1 cellular context compared by ENCODE assay signal in the genomic region with DNA sequence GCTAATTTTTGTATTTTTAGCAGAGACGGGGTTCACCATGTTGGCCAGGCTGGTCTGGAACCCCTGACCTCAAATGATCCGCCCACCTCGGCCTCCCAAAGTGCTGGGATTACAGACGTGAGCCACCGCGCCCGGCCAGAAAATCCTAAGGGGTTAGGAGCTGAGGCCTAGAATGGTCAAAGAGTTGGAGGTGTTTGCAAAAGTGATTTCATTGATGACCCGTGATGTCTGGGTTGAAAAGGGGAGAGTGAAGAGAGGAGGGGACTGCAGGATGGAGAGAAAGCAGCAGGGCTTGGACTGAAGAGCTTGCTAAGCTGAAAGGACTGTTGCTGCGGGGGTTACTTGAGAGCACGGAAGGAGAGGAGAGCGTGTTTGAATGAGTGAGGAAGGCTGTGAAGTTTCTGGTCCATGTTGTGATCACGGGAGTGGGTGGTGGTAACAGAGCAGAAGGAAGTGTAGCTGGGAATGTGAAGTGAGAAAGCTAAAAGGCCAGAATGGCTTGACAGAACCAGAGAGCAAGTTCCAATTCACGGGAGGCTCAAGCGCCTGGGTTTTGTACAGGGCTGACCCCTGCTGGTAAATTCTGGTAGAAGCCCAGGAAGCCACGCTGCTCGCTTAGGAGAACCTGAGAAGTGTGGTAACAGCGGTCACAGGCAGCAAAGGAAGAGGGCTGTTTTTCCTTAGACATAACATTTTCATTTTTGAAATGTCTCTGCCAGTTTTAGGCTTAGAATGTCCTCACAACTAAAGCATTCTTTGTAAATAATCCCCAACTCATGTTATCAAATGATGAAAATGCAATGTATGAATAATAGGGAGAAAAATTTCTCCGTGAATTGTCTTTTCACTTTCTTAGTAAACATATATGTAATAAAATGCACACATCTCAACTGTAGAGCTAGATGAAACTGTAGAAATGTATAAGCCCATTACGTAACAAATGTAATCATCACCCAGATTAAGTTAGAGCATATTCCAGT.
TF ChIP-seq lines count a peak whose summit lies in the region.

No MANE protein-coding gene starts in this region.

TF ChIP-seq in HepG2, 621 proteins besides CTCF, POLR2A, EP300 and RAD21 (continued from another document and continues in another):
- TF ChIP-seq ZBTB7B (CRISPR knock-in tag; IDR thresholded peaks at IDR 0.05), result no peak; the same call in none of the 2 replicates
- TF ChIP-seq NFIC (IDR thresholded peaks at IDR 0.05; ENCODE audit: low read length), result no peak
- TF ChIP-seq SMC3 (IDR thresholded peaks at IDR 0.05; ENCODE audit: low read length), result peak; percentile 96
- no peak for TF ChIP-seq PLRG1 (conservative IDR thresholded peaks at IDR 0.05)
- TF ChIP-seq ZEB1 (IDR thresholded peaks at IDR 0.05; ENCODE audit: insufficient replicate concordance, low read depth), result no peak
- no peak for TF ChIP-seq NRL (CRISPR knock-in tag; IDR thresholded peaks at IDR 0.05; ENCODE audit: borderline replicate concordance)
- TF ChIP-seq, protein P1, sequence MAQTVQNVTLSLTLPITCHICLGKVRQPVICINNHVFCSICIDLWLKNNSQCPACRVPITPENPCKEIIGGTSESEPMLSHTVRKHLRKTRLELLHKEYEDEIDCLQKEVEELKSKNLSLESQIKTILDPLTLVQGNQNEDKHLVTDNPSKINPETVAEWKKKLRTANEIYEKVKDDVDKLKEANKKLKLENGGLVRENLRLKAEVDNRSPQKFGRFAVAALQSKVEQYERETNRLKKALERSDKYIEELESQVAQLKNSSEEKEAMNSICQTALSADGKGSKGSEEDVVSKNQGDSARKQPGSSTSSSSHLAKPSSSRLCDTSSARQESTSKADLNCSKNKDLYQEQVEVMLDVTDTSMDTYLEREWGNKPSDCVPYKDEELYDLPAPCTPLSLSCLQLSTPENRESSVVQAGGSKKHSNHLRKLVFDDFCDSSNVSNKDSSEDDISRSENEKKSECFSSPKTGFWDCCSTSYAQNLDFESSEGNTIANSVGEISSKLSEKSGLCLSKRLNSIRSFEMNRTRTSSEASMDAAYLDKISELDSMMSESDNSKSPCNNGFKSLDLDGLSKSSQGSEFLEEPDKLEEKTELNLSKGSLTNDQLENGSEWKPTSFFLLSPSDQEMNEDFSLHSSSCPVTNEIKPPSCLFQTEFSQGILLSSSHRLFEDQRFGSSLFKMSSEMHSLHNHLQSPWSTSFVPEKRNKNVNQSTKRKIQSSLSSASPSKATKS (CRISPR knock-in tag; IDR thresholded peaks at IDR 0.05), result no peak
- TF ChIP-seq, protein P2, sequence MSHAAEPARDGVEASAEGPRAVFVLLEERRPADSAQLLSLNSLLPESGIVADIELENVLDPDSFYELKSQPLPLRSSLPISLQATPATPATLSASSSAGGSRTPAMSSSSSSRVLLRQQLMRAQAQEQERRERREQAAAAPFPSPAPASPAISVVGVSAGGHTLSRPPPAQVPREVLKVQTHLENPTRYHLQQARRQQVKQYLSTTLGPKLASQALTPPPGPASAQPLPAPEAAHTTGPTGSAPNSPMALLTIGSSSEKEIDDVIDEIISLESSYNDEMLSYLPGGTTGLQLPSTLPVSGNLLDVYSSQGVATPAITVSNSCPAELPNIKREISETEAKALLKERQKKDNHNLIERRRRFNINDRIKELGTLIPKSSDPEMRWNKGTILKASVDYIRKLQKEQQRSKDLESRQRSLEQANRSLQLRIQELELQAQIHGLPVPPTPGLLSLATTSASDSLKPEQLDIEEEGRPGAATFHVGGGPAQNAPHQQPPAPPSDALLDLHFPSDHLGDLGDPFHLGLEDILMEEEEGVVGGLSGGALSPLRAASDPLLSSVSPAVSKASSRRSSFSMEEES (CRISPR knock-in tag; IDR thresholded peaks at IDR 0.05), result no peak; the same call in 1 of the 2 replicates
- peak; percentile 39; the same call in 1 of the 2 replicates for TF ChIP-seq KMT2B (CRISPR knock-in tag; IDR thresholded peaks at IDR 0.05)
- peak; percentile 6; the same call in 1 of the 2 replicates for TF ChIP-seq CEBPB (IDR thresholded peaks at IDR 0.05; ENCODE audit: borderline replicate concordance, low read depth, low read length)
- no peak for TF ChIP-seq CHD2 (IDR thresholded peaks at IDR 0.05; ENCODE audit: low read depth, low read length)
- TF ChIP-seq SCMH1 (CRISPR knock-in tag; IDR thresholded peaks at IDR 0.05; ENCODE audit: borderline replicate concordance), result no peak
- TF ChIP-seq ZSCAN29 (CRISPR knock-in tag; conservative IDR thresholded peaks at IDR 0.05), result 0 out of 2 replicates have a peak, but pooled peaks have one; percentile 14
- TF ChIP-seq ZNF567 (CRISPR knock-in tag; IDR thresholded peaks at IDR 0.05; ENCODE audit: borderline replicate concordance), result no peak
- TF ChIP-seq KLF6 (CRISPR knock-in tag; IDR thresholded peaks at IDR 0.05), result 0 out of 2 replicates have a peak, but pooled peaks have one; percentile 2
- TF ChIP-seq ZSCAN31 (CRISPR knock-in tag; IDR thresholded peaks at IDR 0.05; ENCODE audit: low read depth), result 0 out of 2 replicates have a peak, but pooled peaks have one; percentile 27
- no peak for TF ChIP-seq ZNF607 (CRISPR knock-in tag; IDR thresholded peaks at IDR 0.05; ENCODE audit: borderline replicate concordance)
- no peak for TF ChIP-seq RBM22 (optimal IDR thresholded peaks at IDR 0.05; ENCODE audit: low read length)
- TF ChIP-seq RXRB (CRISPR knock-in tag; IDR thresholded peaks at IDR 0.05; ENCODE audit: borderline replicate concordance), result peak; percentile 74; the same call in 1 of the 2 replicates
- no peak for TF ChIP-seq JARID2 (CRISPR knock-in tag; IDR thresholded peaks at IDR 0.05; ENCODE audit: insufficient replicate concordance)
- no peak; the same call in 1 of the 2 replicates for TF ChIP-seq ZNF549 (CRISPR knock-in tag; IDR thresholded peaks at IDR 0.05)
- TF ChIP-seq, protein P3, sequence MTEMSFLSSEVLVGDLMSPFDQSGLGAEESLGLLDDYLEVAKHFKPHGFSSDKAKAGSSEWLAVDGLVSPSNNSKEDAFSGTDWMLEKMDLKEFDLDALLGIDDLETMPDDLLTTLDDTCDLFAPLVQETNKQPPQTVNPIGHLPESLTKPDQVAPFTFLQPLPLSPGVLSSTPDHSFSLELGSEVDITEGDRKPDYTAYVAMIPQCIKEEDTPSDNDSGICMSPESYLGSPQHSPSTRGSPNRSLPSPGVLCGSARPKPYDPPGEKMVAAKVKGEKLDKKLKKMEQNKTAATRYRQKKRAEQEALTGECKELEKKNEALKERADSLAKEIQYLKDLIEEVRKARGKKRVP (CRISPR knock-in tag; IDR thresholded peaks at IDR 0.05), result no peak
- TF ChIP-seq ZNF709 (CRISPR knock-in tag; IDR thresholded peaks at IDR 0.05), result 0 out of 2 replicates have a peak, but pooled peaks have one; percentile 26
- TF ChIP-seq, protein P4, sequence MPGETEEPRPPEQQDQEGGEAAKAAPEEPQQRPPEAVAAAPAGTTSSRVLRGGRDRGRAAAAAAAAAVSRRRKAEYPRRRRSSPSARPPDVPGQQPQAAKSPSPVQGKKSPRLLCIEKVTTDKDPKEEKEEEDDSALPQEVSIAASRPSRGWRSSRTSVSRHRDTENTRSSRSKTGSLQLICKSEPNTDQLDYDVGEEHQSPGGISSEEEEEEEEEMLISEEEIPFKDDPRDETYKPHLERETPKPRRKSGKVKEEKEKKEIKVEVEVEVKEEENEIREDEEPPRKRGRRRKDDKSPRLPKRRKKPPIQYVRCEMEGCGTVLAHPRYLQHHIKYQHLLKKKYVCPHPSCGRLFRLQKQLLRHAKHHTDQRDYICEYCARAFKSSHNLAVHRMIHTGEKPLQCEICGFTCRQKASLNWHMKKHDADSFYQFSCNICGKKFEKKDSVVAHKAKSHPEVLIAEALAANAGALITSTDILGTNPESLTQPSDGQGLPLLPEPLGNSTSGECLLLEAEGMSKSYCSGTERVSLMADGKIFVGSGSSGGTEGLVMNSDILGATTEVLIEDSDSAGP (CRISPR knock-in tag; IDR thresholded peaks at IDR 0.05; ENCODE audit: borderline replicate concordance), result peak; percentile 67; the same call in 1 of the 2 replicates
- no peak for TF ChIP-seq ZNF841 (CRISPR knock-in tag; IDR thresholded peaks at IDR 0.05; ENCODE audit: borderline replicate concordance)
- no peak for TF ChIP-seq ZNF224 (CRISPR knock-in tag; IDR thresholded peaks at IDR 0.05)
- peak; percentile 60; the same call in 1 of the 2 replicates for TF ChIP-seq MIER3 (CRISPR knock-in tag; IDR thresholded peaks at IDR 0.05; ENCODE audit: borderline replicate concordance)
- TF ChIP-seq ZNF883 (CRISPR knock-in tag; IDR thresholded peaks at IDR 0.05; ENCODE audit: not compliant biosample characterization), result peak; percentile 58
- no peak for TF ChIP-seq SATB2 (CRISPR knock-in tag; IDR thresholded peaks at IDR 0.05)
- TF ChIP-seq ZNF768 (CRISPR knock-in tag; IDR thresholded peaks at IDR 0.05), result no peak; the same call in 1 of the 2 replicates
- TF ChIP-seq, protein P5, sequence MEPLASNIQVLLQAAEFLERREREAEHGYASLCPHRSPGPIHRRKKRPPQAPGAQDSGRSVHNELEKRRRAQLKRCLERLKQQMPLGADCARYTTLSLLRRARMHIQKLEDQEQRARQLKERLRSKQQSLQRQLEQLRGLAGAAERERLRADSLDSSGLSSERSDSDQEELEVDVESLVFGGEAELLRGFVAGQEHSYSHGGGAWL (CRISPR knock-in tag; IDR thresholded peaks at IDR 0.05), result peak; percentile 73; the same call in 1 of the 2 replicates
- TF ChIP-seq KLF12 (CRISPR knock-in tag; IDR thresholded peaks at IDR 0.05; ENCODE audit: borderline replicate concordance), result peak; percentile 39; the same call in 1 of the 2 replicates
- no peak for TF ChIP-seq SALL2 (CRISPR knock-in tag; IDR thresholded peaks at IDR 0.05)
- peak; percentile 78; the same call in 1 of the 2 replicates for TF ChIP-seq NFATC3 (CRISPR knock-in tag; IDR thresholded peaks at IDR 0.05)
- peak; percentile 59; the same call in 1 of the 2 replicates for TF ChIP-seq ZFX (CRISPR knock-in tag; IDR thresholded peaks at IDR 0.05; ENCODE audit: low read depth)
- TF ChIP-seq GLI4 (CRISPR knock-in tag; IDR thresholded peaks at IDR 0.05; ENCODE audit: borderline replicate concordance), result peak; percentile 83; the same call in 1 of the 2 replicates
- no peak for TF ChIP-seq MATR3 (CRISPR knock-in tag; IDR thresholded peaks at IDR 0.05)
- no peak for TF ChIP-seq DMAP1 (CRISPR knock-in tag; IDR thresholded peaks at IDR 0.05)
- TF ChIP-seq CHCHD3 (CRISPR knock-in tag; IDR thresholded peaks at IDR 0.05), result no peak
- no peak for TF ChIP-seq POLR2G (IDR thresholded peaks at IDR 0.05; ENCODE audit: low read depth, low read length)
- no peak for TF ChIP-seq FOXJ3 (CRISPR knock-in tag; IDR thresholded peaks at IDR 0.05; ENCODE audit: borderline replicate concordance)
- no peak; the same call in 1 of the 2 replicates for TF ChIP-seq NFYB (CRISPR knock-in tag; IDR thresholded peaks at IDR 0.05)
- no peak for TF ChIP-seq XBP1 (CRISPR knock-in tag; IDR thresholded peaks at IDR 0.05)
- TF ChIP-seq KDM5B (CRISPR knock-in tag; IDR thresholded peaks at IDR 0.05; ENCODE audit: borderline replicate concordance), result peak; percentile 70
- TF ChIP-seq RARG (CRISPR knock-in tag; IDR thresholded peaks at IDR 0.05; ENCODE audit: low read depth), result no peak
- no peak for TF ChIP-seq TCF7L2 (IDR thresholded peaks at IDR 0.05; ENCODE audit: low read depth, low read length)
- peak; percentile 45; the same call in 1 of the 2 replicates for TF ChIP-seq IRF2 (CRISPR knock-in tag; IDR thresholded peaks at IDR 0.05)
- TF ChIP-seq, protein P6, sequence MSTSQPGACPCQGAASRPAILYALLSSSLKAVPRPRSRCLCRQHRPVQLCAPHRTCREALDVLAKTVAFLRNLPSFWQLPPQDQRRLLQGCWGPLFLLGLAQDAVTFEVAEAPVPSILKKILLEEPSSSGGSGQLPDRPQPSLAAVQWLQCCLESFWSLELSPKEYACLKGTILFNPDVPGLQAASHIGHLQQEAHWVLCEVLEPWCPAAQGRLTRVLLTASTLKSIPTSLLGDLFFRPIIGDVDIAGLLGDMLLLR (CRISPR knock-in tag; IDR thresholded peaks at IDR 0.05), result no peak
- no peak for TF ChIP-seq SRSF9 (IDR thresholded peaks at IDR 0.05; ENCODE audit: borderline replicate concordance, insufficient read depth, low read depth, low read length, poor library complexity, severe bottlenecking)
- no peak for TF ChIP-seq PRMT3 (CRISPR knock-in tag; IDR thresholded peaks at IDR 0.05; ENCODE audit: borderline replicate concordance, low read depth)
- TF ChIP-seq ZKSCAN1 (IDR thresholded peaks at IDR 0.05; ENCODE audit: low read length), result no peak
- no peak for TF ChIP-seq ZNF564 (CRISPR knock-in tag; IDR thresholded peaks at IDR 0.05)
- TF ChIP-seq, protein P7, sequence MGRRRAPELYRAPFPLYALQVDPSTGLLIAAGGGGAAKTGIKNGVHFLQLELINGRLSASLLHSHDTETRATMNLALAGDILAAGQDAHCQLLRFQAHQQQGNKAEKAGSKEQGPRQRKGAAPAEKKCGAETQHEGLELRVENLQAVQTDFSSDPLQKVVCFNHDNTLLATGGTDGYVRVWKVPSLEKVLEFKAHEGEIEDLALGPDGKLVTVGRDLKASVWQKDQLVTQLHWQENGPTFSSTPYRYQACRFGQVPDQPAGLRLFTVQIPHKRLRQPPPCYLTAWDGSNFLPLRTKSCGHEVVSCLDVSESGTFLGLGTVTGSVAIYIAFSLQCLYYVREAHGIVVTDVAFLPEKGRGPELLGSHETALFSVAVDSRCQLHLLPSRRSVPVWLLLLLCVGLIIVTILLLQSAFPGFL (CRISPR knock-in tag; IDR thresholded peaks at IDR 0.05), result no peak
- TF ChIP-seq ATF7-NPFF (CRISPR knock-in tag; IDR thresholded peaks at IDR 0.05; ENCODE audit: low read depth), result no peak
- no peak for TF ChIP-seq ZNF720 (CRISPR knock-in tag; IDR thresholded peaks at IDR 0.05)
- TF ChIP-seq ARHGAP35 (CRISPR knock-in tag; IDR thresholded peaks at IDR 0.05; ENCODE audit: borderline replicate concordance), result no peak
- TF ChIP-seq, protein P8, sequence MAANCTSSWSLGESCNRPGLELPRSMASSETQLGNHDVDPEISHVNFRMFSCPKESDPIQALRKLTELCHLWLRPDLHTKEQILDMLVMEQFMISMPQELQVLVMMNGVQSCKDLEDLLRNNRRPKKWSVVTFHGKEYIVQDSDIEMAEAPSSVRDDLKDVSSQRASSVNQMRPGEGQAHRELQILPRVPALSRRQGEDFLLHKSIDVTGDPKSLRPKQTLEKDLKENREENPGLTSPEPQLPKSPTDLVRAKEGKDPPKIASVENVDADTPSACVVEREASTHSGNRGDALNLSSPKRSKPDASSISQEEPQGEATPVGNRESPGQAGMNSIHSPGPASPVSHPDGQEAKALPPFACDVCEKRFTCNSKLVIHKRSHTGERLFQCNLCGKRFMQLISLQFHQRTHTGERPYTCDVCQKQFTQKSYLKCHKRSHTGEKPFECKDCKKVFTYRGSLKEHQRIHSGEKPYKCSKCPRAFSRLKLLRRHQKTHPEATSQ (CRISPR knock-in tag; IDR thresholded peaks at IDR 0.05; ENCODE audit: borderline replicate concordance), result no peak
- no peak for TF ChIP-seq MLLT10 (CRISPR knock-in tag; IDR thresholded peaks at IDR 0.05)
- 0 out of 2 replicates have a peak, but pooled peaks have one; percentile 46 for TF ChIP-seq ZNF317 (CRISPR knock-in tag; IDR thresholded peaks at IDR 0.05)
- no peak for TF ChIP-seq IRX3 (CRISPR knock-in tag; IDR thresholded peaks at IDR 0.05; ENCODE audit: borderline replicate concordance, low read depth)
- peak; percentile 92; the same call in 1 of the 2 replicates for TF ChIP-seq GTF3A (CRISPR knock-in tag; conservative IDR thresholded peaks at IDR 0.05)
- no peak for TF ChIP-seq THYN1 (CRISPR knock-in tag; IDR thresholded peaks at IDR 0.05; ENCODE audit: borderline replicate concordance, low read depth)
- TF ChIP-seq, protein P9, sequence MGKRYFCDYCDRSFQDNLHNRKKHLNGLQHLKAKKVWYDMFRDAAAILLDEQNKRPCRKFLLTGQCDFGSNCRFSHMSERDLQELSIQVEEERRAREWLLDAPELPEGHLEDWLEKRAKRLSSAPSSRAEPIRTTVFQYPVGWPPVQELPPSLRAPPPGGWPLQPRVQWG (CRISPR knock-in tag; IDR thresholded peaks at IDR 0.05; ENCODE audit: borderline replicate concordance, low read depth), result no peak
- peak; percentile 40; the same call in 1 of the 2 replicates for TF ChIP-seq CAMTA2 (CRISPR knock-in tag; IDR thresholded peaks at IDR 0.05; ENCODE audit: borderline replicate concordance)
